Comparison of ENCODE assay signal across 35 cellular contexts in genomic region chr12:105939181-105939721, GRCh38.
"Had no signal": no experiment of that assay in that cellular context is flagged by ENCODE, and none has a peak within 500 bp of the region (broad histone marks: within the 10 kb centered on the region; RNA-seq: fewer than 3 reads in every experiment).

No MANE protein-coding gene starts in this region.

- ATAC-seq: activated CD4-positive, alpha-beta T cell treated with anti-CD3 and anti-CD28 coated beads for 36 hours; activated CD4-positive, CD25-positive, alpha-beta regulatory T cell treated with anti-CD3 and anti-CD28 coated beads, Interleukin-2, amount 50 U/mL, for 24 hours; activated CD8-positive, alpha-beta memory T cell treated with anti-CD3 and anti-CD28 coated beads, Interleukin-2, amount 10 ng/mL, durations not matched to agents 7 days and 5 days; activated CD8-positive, alpha-beta T cell treated with anti-CD3 and anti-CD28 coated beads, Interleukin-2, amount 10 ng/mL, durations not matched to agents 7 days and 5 days; activated naive CD4-positive, alpha-beta T cell treated with anti-CD3 and anti-CD28 coated beads, Interleukin-2, amount 50 U/mL, for 72 hours; activated T-cell treated with anti-CD3 and anti-CD28 coated beads, Interleukin-2, amount 50 U/mL, for 72 hours; effector memory CD8-positive, alpha-beta T cell; esophagus mucosa; gastroesophageal sphincter; heart right ventricle; T-helper 17 cell had no signal

- DNase-seq: activated B cell treated with CpG ODN at 0.5 μM for 24 hours; activated CD4-positive, alpha-beta memory T cell treated with anti-CD3 and anti-CD28 coated beads for 36 hours; activated CD4-positive, alpha-beta T cell treated with anti-CD3 and anti-CD28 coated beads for 36 hours; activated CD4-positive, alpha-beta T cell treated with anti-CD3 and anti-CD28 coated beads, Interleukin-2, amount 10 ng/mL, durations not matched to agents 24 days and 14 days; activated CD8-positive, alpha-beta memory T cell treated with anti-CD3 and anti-CD28 coated beads, Interleukin-2, amount 10 ng/mL, durations not matched to agents 7 days and 5 days; activated CD8-positive, alpha-beta memory T cell treated with anti-CD3 and anti-CD28 coated beads, Interleukin-2, amount 50 U/mL, for 48 hours; activated CD8-positive, alpha-beta T cell treated with anti-CD3 and anti-CD28 coated beads, Interleukin-2, amount 10 ng/mL, durations not matched to agents 7 days and 5 days; activated gamma-delta T cell; activated naive CD4-positive, alpha-beta T cell; activated naive CD4-positive, alpha-beta T cell treated with anti-CD3 and anti-CD28 coated beads, Interleukin-2, amount 10 ng/mL, durations not matched to agents 7 days and 5 days; activated naive CD8-positive, alpha-beta T cell treated with anti-CD3 and anti-CD28 coated beads, Interleukin-2, amount 10 ng/mL, durations not matched to agents 7 days and 5 days; activated T-cell treated with anti-CD3 and anti-CD28 coated beads for 4 hours; activated T-cell treated with anti-CD3 and anti-CD28 coated beads, Interleukin-2, amount 50 U/mL, for 24 hours; activated T-cell treated with anti-CD3 and anti-CD28 coated beads, Interleukin-2, amount 50 U/mL, for 72 hours; amniotic stem cell; anterior cingulate cortex; brain microvascular endothelial cell; caudate nucleus; cortex of kidney; dermis blood vessel endothelial cell; effector CD4-positive, alpha-beta T cell; effector memory CD8-positive, alpha-beta T cell; foreskin fibroblast; heart right ventricle; T-helper 1 cell; T-helper 17 cell; T1000; WERI-Rb-1 had no signal

- FAIRE-seq: astrocyte, colon had no signal

- H3K27ac ChIP-seq: brain microvascular endothelial cell, gastroesophageal sphincter, heart right ventricle, hepatocyte, WERI-Rb-1 had no signal

- H3K4me3 ChIP-seq: gastroesophageal sphincter, heart right ventricle, hepatocyte had no signal

- H3K36me3 ChIP-seq: brain microvascular endothelial cell, gastroesophageal sphincter, heart right ventricle, WERI-Rb-1 had no signal

- H3K27me3 ChIP-seq: brain microvascular endothelial cell, gastroesophageal sphincter, heart right ventricle had no signal
